In genomic region chr12:70082997-70083676, GRCh38 we compare ENCODE assay signal across 1 cellular context.
TF ChIP-seq lines count a peak whose summit lies in the region.

No MANE protein-coding gene starts in this region.

TF ChIP-seq in HEK293, 187 proteins besides CTCF, POLR2A, EP300 and RAD21:
- TF ChIP-seq, protein P1, sequence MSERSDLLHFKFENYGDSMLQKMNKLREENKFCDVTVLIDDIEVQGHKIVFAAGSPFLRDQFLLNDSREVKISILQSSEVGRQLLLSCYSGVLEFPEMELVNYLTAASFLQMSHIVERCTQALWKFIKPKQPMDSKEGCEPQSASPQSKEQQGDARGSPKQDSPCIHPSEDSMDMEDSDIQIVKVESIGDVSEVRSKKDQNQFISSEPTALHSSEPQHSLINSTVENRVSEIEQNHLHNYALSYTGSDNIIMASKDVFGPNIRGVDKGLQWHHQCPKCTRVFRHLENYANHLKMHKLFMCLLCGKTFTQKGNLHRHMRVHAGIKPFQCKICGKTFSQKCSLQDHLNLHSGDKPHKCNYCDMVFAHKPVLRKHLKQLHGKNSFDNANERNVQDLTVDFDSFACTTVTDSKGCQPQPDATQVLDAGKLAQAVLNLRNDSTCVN (tag by site-specific recombination; optimal IDR thresholded peaks at IDR 0.05) = no peak
- TF ChIP-seq ZNF324 (tag by site-specific recombination; IDR thresholded peaks at IDR 0.05) = no peak
- TF ChIP-seq ZNF114 (tag by site-specific recombination; IDR thresholded peaks at IDR 0.05) = no peak
- no peak for TF ChIP-seq REPIN1 (tag by site-specific recombination; IDR thresholded peaks at IDR 0.05; ENCODE audit: low read depth)
- TF ChIP-seq, protein P2, sequence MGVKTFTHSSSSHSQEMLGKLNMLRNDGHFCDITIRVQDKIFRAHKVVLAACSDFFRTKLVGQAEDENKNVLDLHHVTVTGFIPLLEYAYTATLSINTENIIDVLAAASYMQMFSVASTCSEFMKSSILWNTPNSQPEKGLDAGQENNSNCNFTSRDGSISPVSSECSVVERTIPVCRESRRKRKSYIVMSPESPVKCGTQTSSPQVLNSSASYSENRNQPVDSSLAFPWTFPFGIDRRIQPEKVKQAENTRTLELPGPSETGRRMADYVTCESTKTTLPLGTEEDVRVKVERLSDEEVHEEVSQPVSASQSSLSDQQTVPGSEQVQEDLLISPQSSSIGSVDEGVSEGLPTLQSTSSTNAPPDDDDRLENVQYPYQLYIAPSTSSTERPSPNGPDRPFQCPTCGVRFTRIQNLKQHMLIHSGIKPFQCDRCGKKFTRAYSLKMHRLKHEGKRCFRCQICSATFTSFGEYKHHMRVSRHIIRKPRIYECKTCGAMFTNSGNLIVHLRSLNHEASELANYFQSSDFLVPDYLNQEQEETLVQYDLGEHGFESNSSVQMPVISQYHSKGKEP (tag by site-specific recombination; IDR thresholded peaks at IDR 0.05) = no peak
- no peak for TF ChIP-seq ZFP41 (tag by site-specific recombination; IDR thresholded peaks at IDR 0.05; ENCODE audit: borderline replicate concordance)
- TF ChIP-seq ZNF48 (tag by site-specific recombination; IDR thresholded peaks at IDR 0.05) = no peak
- no peak for TF ChIP-seq ZNF747 (tag by site-specific recombination; IDR thresholded peaks at IDR 0.05)
- TF ChIP-seq ZNF558 (tag by site-specific recombination; IDR thresholded peaks at IDR 0.05) = no peak
- TF ChIP-seq MZF1 (tag by site-specific recombination; IDR thresholded peaks at IDR 0.05; ENCODE audit: borderline replicate concordance) = peak; percentile 71; the same call in 1 of the 2 replicates
- peak; percentile 81 for TF ChIP-seq ZNF146 (tag by site-specific recombination; IDR thresholded peaks at IDR 0.05)
- TF ChIP-seq EGR2 (tag by site-specific recombination; IDR thresholded peaks at IDR 0.05; ENCODE audit: low read depth) = no peak
